In the genomic region with DNA sequence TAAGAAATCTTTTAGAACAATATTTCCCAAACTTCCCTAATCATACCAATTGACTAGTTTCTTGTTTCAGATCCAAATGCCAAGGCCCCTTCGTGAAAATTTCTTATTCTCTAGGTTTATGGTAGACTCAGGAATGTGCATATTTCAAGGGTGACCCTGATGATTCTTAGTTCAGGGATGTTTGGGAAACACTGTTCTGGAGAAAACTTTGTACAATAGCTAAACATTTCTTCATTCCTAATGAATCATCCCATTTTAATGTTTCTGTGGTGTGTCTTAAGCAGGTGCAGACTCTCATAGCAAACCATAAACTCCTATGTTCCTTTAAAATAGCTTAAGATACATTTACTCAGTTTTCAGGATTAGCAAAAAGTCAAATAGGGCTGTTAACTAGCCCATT, we compare ENCODE assay signal across 14 cellular contexts.
DNase-seq lines count a peak whose midpoint lies in the region; ATAC-seq and TF ChIP-seq lines count a peak whose summit lies in the region.
"Had no signal": no experiment of that assay in that cellular context is flagged by ENCODE, and none has a peak within 500 bp of the region (broad histone marks: within the 10 kb centered on the region; RNA-seq: fewer than 3 reads in every experiment).

No MANE protein-coding gene starts in this region.

- WGBS in testis, 2 donors = 54 to 58% methylated on average over 1 of the region's 1 CpG

- no peaks in the 10 kb centered on the region for H3K4me1 ChIP-seq in testis

- TF ChIP-seq CTCF in AG09309 (IDR thresholded peaks at IDR 0.05; ENCODE audit: control insufficient read depth, insufficient read depth, low read depth, low read length, missing control alignments) (no peak), chondrocyte (IDR thresholded peaks at IDR 0.05) (no peak), testis (IDR thresholded peaks at IDR 0.05) (no peak)

- intact Hi-C loops in testis (cut with DNase I; ENCODE audit: low total_unique reads) = no loop called here

- no peaks in the 10 kb centered on the region for H3K27me3 ChIP-seq in testis

- no peak for TF ChIP-seq POLR2A in testis (IDR thresholded peaks at IDR 0.05)

- H3K9me3 Mint-ChIP-seq in chondrocyte (ENCODE audit: low read depth) = no peaks in the 10 kb centered on the region

- H3K27ac ChIP-seq in testis = no peak overlapping the region
- H3K27ac ChIP-seq: C4-2B had no signal

- H3K9me3 ChIP-seq in testis = no peaks in the 10 kb centered on the region

- no peaks in the 10 kb centered on the region for H3K36me3 ChIP-seq in testis (ENCODE audit: low read depth, missing control alignments)

- H3K4me3 ChIP-seq in AG09309 (ENCODE audit: control insufficient read depth, low read depth, low read length) (no peak overlapping the region), testis (no peak overlapping the region)

- DNase-seq in AG09309 (ENCODE audit: low read depth) = peak; percentile 74
- DNase-seq in M059J (ENCODE audit: low read depth) = peak; percentile 92
- DNase-seq in chondrocyte (ENCODE audit: low spot score) = no peak
- peak; percentile 89 for DNase-seq in kidney tubule cell (ENCODE audit: low spot score)
- DNase-seq in testis = no peak
- no peak for DNase-seq in activated naive CD4-positive, alpha-beta T cell (lab: John Stamatoyannopoulos, UW)
- no peak for DNase-seq in activated effector memory CD4-positive, alpha-beta T cell treated with anti-CD3 and anti-CD28 coated beads, Interleukin-2, amount 50 U/mL, for 16 hours
- no peak for DNase-seq in left lobe of liver (ENCODE audit: low spot score)
- DNase-seq: activated CD4-positive, CD25-positive, alpha-beta regulatory T cell; anterior cingulate cortex; NCI-H1930; NCI-H774; right cardiac atrium had no signal

- no peaks in the 10 kb centered on the region for H3K27me3 Mint-ChIP-seq in chondrocyte (ENCODE audit: low read depth)

- H3K27ac Mint-ChIP-seq in chondrocyte (ENCODE audit: unreplicated experiment) = peak overlapping the region; percentile 60

- H3K4me1 Mint-ChIP-seq in chondrocyte (ENCODE audit: low read depth) = peaks cover 34% of the 10 kb centered on the region

- peaks cover 1% of the 10 kb centered on the region for H3K36me3 Mint-ChIP-seq in chondrocyte (ENCODE audit: low read depth)

- ATAC-seq in left lobe of liver = no peak
- ATAC-seq: right cardiac atrium had no signal

- no peak overlapping the region for H3K4me3 Mint-ChIP-seq in chondrocyte (ENCODE audit: unreplicated experiment)

Comparison
In these comparisons a context has a peak if more than half of its experiments do, and no peak if none do; other contexts are left out.
1. DNase-seq: peak in AG09309 (single experiment), M059J (single experiment) and kidney tubule cell (single experiment); none in chondrocyte (single experiment), testis (single experiment), activated naive CD4-positive, alpha-beta T cell (0 of 4), activated effector memory CD4-positive, alpha-beta T cell treated with anti-CD3 and anti-CD28 coated beads, Interleukin-2, amount 50 U/mL, for 16 hours (single experiment) and left lobe of liver (single experiment).